1 cellular context compared by ENCODE assay signal in genomic region chr3:111732248-111732879, GRCh38.
TF ChIP-seq lines count a peak whose summit lies in the region.

No MANE protein-coding gene starts in this region.

TF ChIP-seq in HepG2, 621 proteins besides CTCF, POLR2A, EP300 and RAD21 (continued from another document and continues in another):
- no peak for TF ChIP-seq LRRFIP1 (CRISPR knock-in tag; conservative IDR thresholded peaks at IDR 0.05)
- TF ChIP-seq GMEB1 (CRISPR knock-in tag; IDR thresholded peaks at IDR 0.05; ENCODE audit: borderline replicate concordance) = no peak
- no peak for TF ChIP-seq FUBP1 (CRISPR knock-in tag; IDR thresholded peaks at IDR 0.05; ENCODE audit: borderline replicate concordance)
- no peak for TF ChIP-seq REL (CRISPR knock-in tag; conservative IDR thresholded peaks at IDR 0.05)
- TF ChIP-seq AHDC1 (CRISPR knock-in tag; IDR thresholded peaks at IDR 0.05; ENCODE audit: borderline replicate concordance) = peak; percentile 46; the same call in 1 of the 2 replicates
- TF ChIP-seq RBFOX2 (IDR thresholded peaks at IDR 0.05; ENCODE audit: low read depth, low read length) = no peak
- no peak for TF ChIP-seq MBD4 (IDR thresholded peaks at IDR 0.05; ENCODE audit: borderline replicate concordance, low read length)
- no peak for TF ChIP-seq CENPBD1 (CRISPR knock-in tag; IDR thresholded peaks at IDR 0.05; ENCODE audit: borderline replicate concordance, low read depth)
- TF ChIP-seq PAXIP1 (CRISPR knock-in tag; conservative IDR thresholded peaks at IDR 0.05) = peak; percentile 56
- peak; percentile 46; the same call in 1 of the 2 replicates for TF ChIP-seq ERF (CRISPR knock-in tag; IDR thresholded peaks at IDR 0.05)
- 0 out of 2 replicates have a peak, but pooled peaks have one; percentile 44 for TF ChIP-seq MEIS2 (CRISPR knock-in tag; IDR thresholded peaks at IDR 0.05)
- 0 out of 2 replicates have a peak, but pooled peaks have one; percentile 42 for TF ChIP-seq CEBPG (CRISPR knock-in tag; IDR thresholded peaks at IDR 0.05)
- 0 out of 2 replicates have a peak, but pooled peaks have one; percentile 23 for TF ChIP-seq MXD4 (CRISPR knock-in tag; IDR thresholded peaks at IDR 0.05)
- TF ChIP-seq ZNF570 (CRISPR knock-in tag; IDR thresholded peaks at IDR 0.05; ENCODE audit: borderline replicate concordance) = no peak
- TF ChIP-seq ZNF614 (CRISPR knock-in tag; IDR thresholded peaks at IDR 0.05; ENCODE audit: borderline replicate concordance) = 0 out of 2 replicates have a peak, but pooled peaks have one; percentile 47
- no peak for TF ChIP-seq SETDB1 (CRISPR knock-in tag; IDR thresholded peaks at IDR 0.05; ENCODE audit: borderline replicate concordance)
- TF ChIP-seq HMG20A (CRISPR knock-in tag; IDR thresholded peaks at IDR 0.05; ENCODE audit: borderline replicate concordance) = peak; percentile 53; the same call in 1 of the 2 replicates
- TF ChIP-seq SMAD3 (CRISPR knock-in tag; IDR thresholded peaks at IDR 0.05) = 0 out of 2 replicates have a peak, but pooled peaks have one; percentile 29
- TF ChIP-seq ATF7-NPFF (CRISPR knock-in tag; IDR thresholded peaks at IDR 0.05; ENCODE audit: low read depth) = no peak
- peak; percentile 78; the same call in 1 of the 2 replicates for TF ChIP-seq CBX5 (CRISPR knock-in tag; IDR thresholded peaks at IDR 0.05; ENCODE audit: borderline replicate concordance)
- TF ChIP-seq ZBTB38 (CRISPR knock-in tag; IDR thresholded peaks at IDR 0.05) = no peak
- TF ChIP-seq ZNF580 (CRISPR knock-in tag; IDR thresholded peaks at IDR 0.05; ENCODE audit: borderline replicate concordance, low read depth) = 0 out of 2 replicates have a peak, but pooled peaks have one; percentile 44
- no peak for TF ChIP-seq PAF1 (CRISPR knock-in tag; IDR thresholded peaks at IDR 0.05)
- TF ChIP-seq ZNF780A (CRISPR knock-in tag; IDR thresholded peaks at IDR 0.05) = no peak
- TF ChIP-seq HNF4G (IDR thresholded peaks at IDR 0.05; ENCODE audit: borderline replicate concordance, low read depth, low read length) = no peak
- TF ChIP-seq HNF4G (CRISPR knock-in tag; IDR thresholded peaks at IDR 0.05; ENCODE audit: borderline replicate concordance, low read depth) = no peak
- TF ChIP-seq HDAC6 (IDR thresholded peaks at IDR 0.05; ENCODE audit: low read depth, low read length) = no peak
- no peak for TF ChIP-seq ZNF367 (CRISPR knock-in tag; IDR thresholded peaks at IDR 0.05; ENCODE audit: borderline replicate concordance)
- no peak for TF ChIP-seq HOXD1 (CRISPR knock-in tag; IDR thresholded peaks at IDR 0.05)
- TF ChIP-seq IKZF5 (CRISPR knock-in tag; IDR thresholded peaks at IDR 0.05) = 0 out of 2 replicates have a peak, but pooled peaks have one; percentile 31
- no peak for TF ChIP-seq ZNF598 (CRISPR knock-in tag; IDR thresholded peaks at IDR 0.05; ENCODE audit: borderline replicate concordance)
- TF ChIP-seq ZNF841 (CRISPR knock-in tag; IDR thresholded peaks at IDR 0.05; ENCODE audit: borderline replicate concordance) = no peak
- no peak for TF ChIP-seq ZNF275 (CRISPR knock-in tag; IDR thresholded peaks at IDR 0.05; ENCODE audit: borderline replicate concordance)
- no peak for TF ChIP-seq ZNF124 (CRISPR knock-in tag; IDR thresholded peaks at IDR 0.05)
- TF ChIP-seq ZBTB25 (CRISPR knock-in tag; IDR thresholded peaks at IDR 0.05) = no peak
